25 cellular contexts compared by ENCODE assay signal in the genomic region with DNA sequence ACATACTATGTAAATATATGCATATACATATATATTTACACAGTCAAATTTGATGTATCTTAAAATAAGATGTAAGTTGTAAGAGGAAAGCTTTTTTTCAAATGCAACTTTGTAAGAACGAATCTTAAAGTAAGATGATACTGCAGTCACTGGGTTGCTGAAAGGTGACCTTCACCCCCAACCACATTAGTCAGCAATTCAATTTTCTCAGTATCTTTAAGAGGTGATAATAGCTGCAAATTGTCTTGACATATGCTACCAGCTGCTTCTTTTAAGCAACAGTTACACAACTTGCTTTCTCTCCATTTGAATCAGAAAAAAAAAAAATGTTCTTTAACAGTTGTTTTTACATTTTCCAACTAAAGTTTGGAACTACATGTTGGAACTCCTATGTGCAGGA.
DNase-seq lines count a peak whose midpoint lies in the region; ATAC-seq, FAIRE-seq and TF ChIP-seq lines count a peak whose summit lies in the region.
"Had no signal": no experiment of that assay in that cellular context is flagged by ENCODE, and none has a peak within 500 bp of the region (broad histone marks: within the 10 kb centered on the region; RNA-seq: fewer than 3 reads in every experiment).

No MANE protein-coding gene starts in this region.

- H3K4me2 ChIP-seq in KMS-11 = peak overlapping the region; percentile 63
- no peak overlapping the region for H3K4me2 ChIP-seq in GM12878 (ENCODE audit: control insufficient read depth, insufficient read depth)

- TF ChIP-seq EP300 in GM12878 (IDR thresholded peaks at IDR 0.05; ENCODE audit: borderline replicate concordance in 1 of 2, control insufficient read depth in 1 of 2, low read depth in 2 of 2, low read length in 2 of 2) = peak in 1 of 2 experiments; percentile 18; a peak in 1 of 4 replicates

- no peak overlapping the region for H3K4me3 Mint-ChIP-seq in activated T-cell treated with anti-CD3 and anti-CD28 coated beads, Interleukin-2, amount 50 U/mL, for 72 hours
- H3K4me3 Mint-ChIP-seq: T-cell had no signal

- ATAC-seq in GM18498 (IDR thresholded peaks at IDR 0.05; ENCODE audit: unreplicated experiment) (peak; percentile 35), GM19463 (IDR thresholded peaks at IDR 0.05; ENCODE audit: unreplicated experiment) (peak; percentile 34), GM12878 (peak; percentile 77), HG03521 (IDR thresholded peaks at IDR 0.05; ENCODE audit: unreplicated experiment) (no peak)
- no peak for ATAC-seq in activated T-cell treated with anti-CD3 and anti-CD28 coated beads, Interleukin-2, amount 50 U/mL, for 72 hours (replicated peaks in 1 of 2)
- ATAC-seq: T-cell had no signal

- H3K27ac ChIP-seq in KMS-11 (peak overlapping the region; percentile 52; the same call in 1 of the 2 replicates), GM12878 (ENCODE audit: control insufficient read depth, insufficient read depth) (no peak overlapping the region)
- H3K27ac ChIP-seq: 22Rv1, HL-60 had no signal

- POLR2A ChIA-PET in GM12878 (lab: Charles Lee) = interaction anchor here (0.9 kb wide), 1 partner anchor 96 kb away, joined by 3 read pairs; no protein-coding TSS in a partner anchor

- TF ChIP-seq POLR2A in GM12878 (IDR thresholded peaks at IDR 0.05; ENCODE audit: low read depth, low read length) = no peak

- BruUV-seq in GM12878 (replicated peaks; lab: Mats Ljungman, UMichigan) = no TSS peak

- no peak overlapping the region for H2AFZ ChIP-seq in KMS-11 (ENCODE audit: low read depth)
- no peak overlapping the region for H2AFZ ChIP-seq in GM12878 (ENCODE audit: control insufficient read depth, low read depth, low read length)

- no peak for TF ChIP-seq RAD21 in GM12878 (IDR thresholded peaks at IDR 0.05; ENCODE audit: insufficient read depth, low read depth, low read length)

- SMC1A ChIA-PET in GM12878 (lab: Charles Lee; ENCODE audit: uncharacterized antibody, unreplicated experiment) = interaction anchor here (0.7 to 2.8 kb wide), 12 partner anchors 9 to 303 kb away, joined by 3 to 11 read pairs (median 4); no protein-coding TSS in a partner anchor

- H3K27me3 ChIP-seq in KMS-11 (ENCODE audit: insufficient read depth, low read depth) = no peaks in the 10 kb centered on the region
- H3K27me3 ChIP-seq in GM12878 (replicated peaks in 1 of 2; ENCODE audit: control insufficient read depth in 2 of 2, insufficient read depth in 2 of 2, low read length in 1 of 2) = no peaks in the 10 kb centered on the region

- no peak overlapping the region for H3K4me3 ChIP-seq in KMS-11 (IDR thresholded peaks at IDR 0.05; ENCODE audit: insufficient read depth, low read depth, low read length)
- H3K4me3 ChIP-seq in GM12878 = no peak overlapping the region

- peak; percentile 3 for DNase-seq in GM12878 (ENCODE audit: low read depth, low spot score)
- DNase-seq in cardiac septum (ENCODE audit: low spot score) = no peak
- no peak for DNase-seq in activated T-cell treated with anti-CD3 and anti-CD28 coated beads, Interleukin-2, amount 50 U/mL, for 72 hours
- DNase-seq: ACHN; Calu3; DMS79 treated with DMSO at 0.1 percent for 48 hours; GF-D8; Karpas-422; NCI-H1105; NCI-H1436 treated with DMSO at 0.1 percent for 48 hours; NCI-H187 treated with DMSO at 0.1 percent for 48 hours; NCI-H2171 treated with DMSO at 0.1 percent for 48 hours; NCI-H345; NCI-H510A treated with DMSO at 0.1 percent for 48 hours; NCI-H774; NK-92 treated with Interleukin-12 subunit alpha and Interleukin-12 subunit beta, amount 100 ng/mL, for 24 hours; SHP77; T-cell had no signal

- FAIRE-seq in GM12878 (lab: Jason Lieb, UNC) = no peak
- FAIRE-seq: H54 had no signal

- H3K79me2 ChIP-seq in KMS-11 (ENCODE audit: insufficient read depth, low read depth) (no peaks in the 10 kb centered on the region), GM12878 (ENCODE audit: control insufficient read depth, insufficient read depth, low read length) (no peaks in the 10 kb centered on the region)

- H3K9me3 ChIP-seq in GM12878 (replicated peaks; ENCODE audit: control insufficient read depth, insufficient read depth, low read length) = no peaks in the 10 kb centered on the region

- H3K4me1 Mint-ChIP-seq in activated T-cell treated with anti-CD3 and anti-CD28 coated beads, Interleukin-2, amount 50 U/mL, for 72 hours (ENCODE audit: low read depth) = no peaks in the 10 kb centered on the region
- H3K4me1 Mint-ChIP-seq: T-cell had no signal

- in situ Hi-C loops in GM12878 (cut with MboI) = no loop called here

- no peaks in the 10 kb centered on the region for H3K27me3 Mint-ChIP-seq in activated T-cell treated with anti-CD3 and anti-CD28 coated beads, Interleukin-2, amount 50 U/mL, for 72 hours (ENCODE audit: low read depth)
- H3K27me3 Mint-ChIP-seq: T-cell had no signal

- TF ChIP-seq CTCF in KMS-11 (conservative IDR thresholded peaks at IDR 0.05; ENCODE audit: low read depth, low read length) (no peak), GM12878 (IDR thresholded peaks at IDR 0.05 in 2 of 3, conservative IDR thresholded peaks at IDR 0.05 in 1 of 3; ENCODE audit: control insufficient read depth in 2 of 3, extremely low read depth in 1 of 3, insufficient read depth in 1 of 3, low read depth in 3 of 3, low read length in 3 of 3) (no peak)

- H4K20me1 ChIP-seq in KMS-11 (ENCODE audit: insufficient read depth) = no peaks in the 10 kb centered on the region
- H4K20me1 ChIP-seq in GM12878 (ENCODE audit: control insufficient read depth, insufficient read depth) = no peaks in the 10 kb centered on the region

- H3K9me3 Mint-ChIP-seq in activated T-cell treated with anti-CD3 and anti-CD28 coated beads, Interleukin-2, amount 50 U/mL, for 72 hours = peaks cover 4 to 8% of the 10 kb centered on the region in 2 donors

- H3K36me3 ChIP-seq in KMS-11 (ENCODE audit: insufficient read depth) (no peaks in the 10 kb centered on the region), GM12878 (ENCODE audit: control insufficient read depth in 2 of 2, insufficient read depth in 2 of 2, low read length in 1 of 2) (no peaks in the 10 kb centered on the region)

- no peaks in the 10 kb centered on the region for H3K36me3 Mint-ChIP-seq in activated T-cell treated with anti-CD3 and anti-CD28 coated beads, Interleukin-2, amount 50 U/mL, for 72 hours (ENCODE audit: insufficient read depth in 2 of 2)
- H3K36me3 Mint-ChIP-seq: T-cell had no signal

- CTCF ChIA-PET in GM12878 (lab: Yijun Ruan, JAX) = interaction anchor here (0.8 to 1.0 kb wide), 2 partner anchors 87 to 97 kb away, joined by 3 read pairs; no protein-coding TSS in a partner anchor

- H3K4me1 ChIP-seq in KMS-11 (ENCODE audit: low read depth, poor library complexity, severe bottlenecking) (peaks cover 46% of the 10 kb centered on the region), GM12878 (ENCODE audit: control insufficient read depth, insufficient read depth, low read length) (no peaks in the 10 kb centered on the region)

- H3K9ac ChIP-seq in KMS-11 = no peak overlapping the region
- H3K9ac ChIP-seq in GM12878 (ENCODE audit: control insufficient read depth, insufficient read depth, low read length) = no peak overlapping the region

- intact Hi-C loops in GM12878 (cut with micrococcal nuclease; ENCODE audit: unreplicated experiment) = no loop called here
- intact Hi-C loops in cardiac septum (cut with DNase I) = no loop called here

- H3K27ac Mint-ChIP-seq in activated T-cell treated with anti-CD3 and anti-CD28 coated beads, Interleukin-2, amount 50 U/mL, for 72 hours = no peak overlapping the region
- H3K27ac Mint-ChIP-seq: T-cell had no signal

- RAD21 ChIA-PET in GM12878 (lab: Charles Lee; ENCODE audit: unreplicated experiment) = interaction anchor here (1.0 to 2.1 kb wide), 2 partner anchors 97 to 199 kb away, joined by 3 to 7 read pairs; no protein-coding TSS in a partner anchor

- 44% methylated on average over 1 of the region's 1 CpG for WGBS in GM12878 (ENCODE audit: insufficient coverage, insufficient replicate concordance, low lambda C conversion rate, missing lambda C conversion rate)

TF ChIP-seq in GM12878, 131 proteins besides CTCF, POLR2A, EP300 and RAD21 (continues in another document):
- no peak for TF ChIP-seq RAD51 (IDR thresholded peaks at IDR 0.05)
- TF ChIP-seq NR2F1 (conservative IDR thresholded peaks at IDR 0.05) = peak; percentile 91
- TF ChIP-seq STAT1 (conservative IDR thresholded peaks at IDR 0.05) = no peak
- peak; percentile 28; the same call in 1 of the 2 replicates for TF ChIP-seq ZNF384 (IDR thresholded peaks at IDR 0.05; ENCODE audit: borderline replicate concordance, low read depth, low read length)
- no peak for TF ChIP-seq ATF7 (IDR thresholded peaks at IDR 0.05; ENCODE audit: low read depth)
- TF ChIP-seq, protein P1, sequence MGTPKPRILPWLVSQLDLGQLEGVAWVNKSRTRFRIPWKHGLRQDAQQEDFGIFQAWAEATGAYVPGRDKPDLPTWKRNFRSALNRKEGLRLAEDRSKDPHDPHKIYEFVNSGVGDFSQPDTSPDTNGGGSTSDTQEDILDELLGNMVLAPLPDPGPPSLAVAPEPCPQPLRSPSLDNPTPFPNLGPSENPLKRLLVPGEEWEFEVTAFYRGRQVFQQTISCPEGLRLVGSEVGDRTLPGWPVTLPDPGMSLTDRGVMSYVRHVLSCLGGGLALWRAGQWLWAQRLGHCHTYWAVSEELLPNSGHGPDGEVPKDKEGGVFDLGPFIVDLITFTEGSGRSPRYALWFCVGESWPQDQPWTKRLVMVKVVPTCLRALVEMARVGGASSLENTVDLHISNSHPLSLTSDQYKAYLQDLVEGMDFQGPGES (IDR thresholded peaks at IDR 0.05) = no peak
- TF ChIP-seq SUPT20H (IDR thresholded peaks at IDR 0.05; ENCODE audit: borderline replicate concordance, control insufficient read depth, low read depth, low read length) = no peak
- TF ChIP-seq PAX5 (IDR thresholded peaks at IDR 0.05; ENCODE audit: borderline replicate concordance, low read depth, low read length) = no peak
- TF ChIP-seq SMAD1 (IDR thresholded peaks at IDR 0.05; ENCODE audit: low read depth, partially characterized antibody) = no peak
- TF ChIP-seq, protein P2, sequence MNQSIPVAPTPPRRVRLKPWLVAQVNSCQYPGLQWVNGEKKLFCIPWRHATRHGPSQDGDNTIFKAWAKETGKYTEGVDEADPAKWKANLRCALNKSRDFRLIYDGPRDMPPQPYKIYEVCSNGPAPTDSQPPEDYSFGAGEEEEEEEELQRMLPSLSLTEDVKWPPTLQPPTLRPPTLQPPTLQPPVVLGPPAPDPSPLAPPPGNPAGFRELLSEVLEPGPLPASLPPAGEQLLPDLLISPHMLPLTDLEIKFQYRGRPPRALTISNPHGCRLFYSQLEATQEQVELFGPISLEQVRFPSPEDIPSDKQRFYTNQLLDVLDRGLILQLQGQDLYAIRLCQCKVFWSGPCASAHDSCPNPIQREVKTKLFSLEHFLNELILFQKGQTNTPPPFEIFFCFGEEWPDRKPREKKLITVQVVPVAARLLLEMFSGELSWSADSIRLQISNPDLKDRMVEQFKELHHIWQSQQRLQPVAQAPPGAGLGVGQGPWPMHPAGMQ (IDR thresholded peaks at IDR 0.05; ENCODE audit: borderline replicate concordance) = no peak
- 0 out of 2 replicates have a peak, but pooled peaks have one; percentile 22 for TF ChIP-seq NR2C1 (IDR thresholded peaks at IDR 0.05)
- TF ChIP-seq ESRRA (IDR thresholded peaks at IDR 0.05; ENCODE audit: low read length) = peak; percentile 88; the same call in 1 of the 2 replicates
- no peak for TF ChIP-seq IKZF2 (IDR thresholded peaks at IDR 0.05)

Comparison
In these comparisons a context has a peak if more than half of its experiments do, and no peak if none do; other contexts are left out.
1. ATAC-seq: peak in GM18498 (single experiment), GM19463 (single experiment) and GM12878 (single experiment); none in HG03521 (single experiment) and activated T-cell treated with anti-CD3 and anti-CD28 coated beads, Interleukin-2, amount 50 U/mL, for 72 hours (0 of 2).